In the genomic region with DNA sequence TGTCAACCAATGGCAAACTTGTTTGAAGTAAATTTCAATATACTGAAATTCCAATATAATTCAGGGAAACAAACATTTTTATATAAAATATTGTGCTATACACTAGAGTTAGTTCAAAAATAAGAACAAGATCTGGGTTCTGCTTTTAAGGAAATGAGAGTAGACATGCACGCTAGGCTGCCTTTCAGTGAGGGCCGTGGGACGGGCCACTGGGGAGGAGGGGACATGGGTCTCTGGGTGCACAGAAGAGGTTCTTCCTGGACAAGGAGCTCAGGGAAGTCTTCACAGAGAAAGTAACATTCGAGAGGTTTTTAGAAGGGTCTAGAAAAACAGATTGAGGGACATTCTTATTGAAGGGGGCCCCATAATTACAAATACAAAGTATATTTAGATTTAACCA, we compare ENCODE assay signal across 15 cellular contexts.
DNase-seq lines count a peak whose midpoint lies in the region; ATAC-seq and TF ChIP-seq lines count a peak whose summit lies in the region.
"Had no signal": no experiment of that assay in that cellular context is flagged by ENCODE, and none has a peak within 500 bp of the region (broad histone marks: within the 10 kb centered on the region; RNA-seq: fewer than 3 reads in every experiment).

No MANE protein-coding gene starts in this region.

- H3K36me3 ChIP-seq in upper lobe of right lung: no peaks in the 10 kb centered on the region
- no peaks in the 10 kb centered on the region for H3K36me3 ChIP-seq in endodermal cell (ENCODE audit: control insufficient read depth, insufficient read depth, low read length)

- 75 to 83% methylated on average over 1 to 4 of the region's 4 CpGs for WGBS in endodermal cell (ENCODE audit: insufficient coverage in 1 of 2, insufficient read length in 1 of 2), 2 experiments

- peak overlapping the region; percentile 19 for H3K27ac ChIP-seq in upper lobe of right lung
- H3K27ac ChIP-seq in endodermal cell (ENCODE audit: low read depth, low read length): no peak overlapping the region

- no peaks in the 10 kb centered on the region for H3K4me1 ChIP-seq in upper lobe of right lung
- no peaks in the 10 kb centered on the region for H3K4me1 ChIP-seq in endodermal cell (ENCODE audit: control insufficient read depth, insufficient read depth, low read length)

- DNase-seq in upper lobe of right lung (no peak), mesothelial cell of epicardium (ENCODE audit: low spot score in 2 of 2, unreplicated experiment in 2 of 2) (no peak), endodermal cell (no peak), RPMI8226 (no peak)
- DNase-seq: activated CD8-positive, alpha-beta memory T cell treated with anti-CD3 and anti-CD28 coated beads for 24 hours; CD8-positive, alpha-beta memory T cell; NCI-H1436 treated with DMSO at 0.1 percent for 48 hours; NCI-H526 treated with DMSO at 0.1 percent for 48 hours; nephron progenitor cell had no signal

- no peaks in the 10 kb centered on the region for H3K9me3 Mint-ChIP-seq in mesothelial cell of epicardium
- no peaks in the 10 kb centered on the region for H3K9me3 Mint-ChIP-seq in endodermal cell
- H3K9me3 Mint-ChIP-seq: activated naive CD4-positive, alpha-beta T cell treated with anti-CD3 and anti-CD28 coated beads, Interleukin-2, amount 50 U/mL, for 24 hours; CD8-positive, alpha-beta memory T cell; central memory CD8-positive, alpha-beta T cell; nephron progenitor cell had no signal

- H3K27me3 Mint-ChIP-seq in mesothelial cell of epicardium (ENCODE audit: low read depth): no peaks in the 10 kb centered on the region
- no peaks in the 10 kb centered on the region for H3K27me3 Mint-ChIP-seq in endodermal cell (ENCODE audit: insufficient read depth)

- H3K4me3 ChIP-seq in upper lobe of right lung: no peak overlapping the region
- no peak overlapping the region for H3K4me3 ChIP-seq in endodermal cell (ENCODE audit: low read length)

- ATAC-seq in GM19023 (IDR thresholded peaks at IDR 0.05; ENCODE audit: unreplicated experiment) (peak; percentile 76), HG02623 (IDR thresholded peaks at IDR 0.05; ENCODE audit: unreplicated experiment) (peak; percentile 78), HG03378 (IDR thresholded peaks at IDR 0.05; ENCODE audit: unreplicated experiment) (peak; percentile 47), upper lobe of right lung (no peak)
- ATAC-seq: Right ventricle myocardium inferior had no signal

- H3K36me3 Mint-ChIP-seq in mesothelial cell of epicardium (peaks cover 2% of the 10 kb centered on the region), endodermal cell (ENCODE audit: low read depth) (no peaks in the 10 kb centered on the region)
- H3K36me3 Mint-ChIP-seq: activated naive CD4-positive, alpha-beta T cell treated with anti-CD3 and anti-CD28 coated beads, Interleukin-2, amount 50 U/mL, for 24 hours; CD8-positive, alpha-beta memory T cell had no signal

- H3K27ac Mint-ChIP-seq in mesothelial cell of epicardium: no peak overlapping the region
- no peak overlapping the region for H3K27ac Mint-ChIP-seq in endodermal cell
- H3K27ac Mint-ChIP-seq: activated naive CD4-positive, alpha-beta T cell treated with anti-CD3 and anti-CD28 coated beads, Interleukin-2, amount 50 U/mL, for 24 hours; CD8-positive, alpha-beta memory T cell; nephron progenitor cell had no signal

- H3K9me3 ChIP-seq in upper lobe of right lung (no peaks in the 10 kb centered on the region), endodermal cell (ENCODE audit: control insufficient read depth, low read length) (no peaks in the 10 kb centered on the region)

- TF ChIP-seq CTCF in upper lobe of right lung (IDR thresholded peaks at IDR 0.05): no peak
- no peak for TF ChIP-seq CTCF in mesothelial cell of epicardium (IDR thresholded peaks at IDR 0.05; ENCODE audit: unreplicated experiment)
- TF ChIP-seq CTCF in endodermal cell (conservative IDR thresholded peaks at IDR 0.05): no peak

- H3K27me3 ChIP-seq in upper lobe of right lung: no peaks in the 10 kb centered on the region
- H3K27me3 ChIP-seq in endodermal cell (ENCODE audit: control insufficient read depth, insufficient read depth, low read length, poor library complexity, severe bottlenecking): no peaks in the 10 kb centered on the region

- H3K9ac ChIP-seq in endodermal cell (ENCODE audit: extremely low read depth, low read length, poor library complexity, severe bottlenecking): no peak overlapping the region

- H3K4me1 Mint-ChIP-seq in mesothelial cell of epicardium (peaks cover 11% of the 10 kb centered on the region), endodermal cell (no peaks in the 10 kb centered on the region)
- H3K4me1 Mint-ChIP-seq: activated naive CD4-positive, alpha-beta T cell treated with anti-CD3 and anti-CD28 coated beads, Interleukin-2, amount 50 U/mL, for 24 hours; CD8-positive, alpha-beta memory T cell; central memory CD8-positive, alpha-beta T cell had no signal

- H3K4me3 Mint-ChIP-seq in mesothelial cell of epicardium (no peak overlapping the region), endodermal cell (no peak overlapping the region)
- H3K4me3 Mint-ChIP-seq: activated naive CD4-positive, alpha-beta T cell treated with anti-CD3 and anti-CD28 coated beads, Interleukin-2, amount 50 U/mL, for 24 hours; CD8-positive, alpha-beta memory T cell; central memory CD8-positive, alpha-beta T cell; nephron progenitor cell had no signal

- intact Hi-C loops in upper lobe of right lung (cut with DNase I): no loop called here
